8 cellular contexts compared by ENCODE assay signal in genomic region chr15:70098461-70099166, GRCh38.
DNase-seq lines count a peak whose midpoint lies in the region; ATAC-seq and TF ChIP-seq lines count a peak whose summit lies in the region.

No MANE protein-coding gene starts in this region.

- H3K4me3 ChIP-seq in WI38 (ENCODE audit: low read depth, low read length) (peak overlapping the region; percentile 59), duodenal mucosa (ENCODE audit: low read depth in 1 of 2, low read length in 2 of 2) (peak overlapping the region; percentile 57 to 67)

- no peak for TF ChIP-seq CTCF in WI38 (IDR thresholded peaks at IDR 0.05; ENCODE audit: low read depth, low read length)

- peak overlapping the region; percentile 96 for H3K4me3 Mint-ChIP-seq in memory B cell

- peaks cover 38 to 50% of the 10 kb centered on the region in 2 donors for H3K4me1 ChIP-seq in duodenal mucosa (ENCODE audit: control insufficient read depth in 1 of 2, insufficient read depth in 2 of 2, low read length in 2 of 2)

- ATAC-seq in HG03280 (IDR thresholded peaks at IDR 0.05; ENCODE audit: unreplicated experiment) (peak; percentile 2), memory B cell (ENCODE audit: low read depth) (no peak), GM18505 (IDR thresholded peaks at IDR 0.05; ENCODE audit: unreplicated experiment) (no peak)
- ATAC-seq in stimulated activated naive CD8-positive, alpha-beta T cell treated with anti-CD3 and anti-CD28 coated beads, Interleukin-15, Interleukin-2, amounts not matched to agents 100 U/mL and 50 U/mL, for 24 hours: no peak

- H3K9me3 Mint-ChIP-seq in memory B cell: no peaks in the 10 kb centered on the region

- peaks cover 12% of the 10 kb centered on the region for H3K36me3 Mint-ChIP-seq in memory B cell

- peaks cover 25% of the 10 kb centered on the region for H3K4me1 Mint-ChIP-seq in memory B cell

- no peaks in the 10 kb centered on the region for H3K27me3 Mint-ChIP-seq in memory B cell

- no peak for TF ChIP-seq POLR2A in GM18505 (IDR thresholded peaks at IDR 0.05; ENCODE audit: borderline replicate concordance, extremely low read depth, insufficient read depth, insufficient read length)

- peak overlapping the region; percentile 69 for H3K27ac ChIP-seq in duodenal mucosa (ENCODE audit: low read depth, low read length)

- no peaks in the 10 kb centered on the region for H3K9me3 ChIP-seq in duodenal mucosa (ENCODE audit: control insufficient read depth in 1 of 2, low read length in 2 of 2)

- H3K9ac ChIP-seq in duodenal mucosa (ENCODE audit: low read depth in 1 of 2, low read length in 2 of 2): peak overlapping the region; percentile 63 to 79

- H3K36me3 ChIP-seq in duodenal mucosa (ENCODE audit: control insufficient read depth in 1 of 2, insufficient read depth in 2 of 2, low read length in 2 of 2): peaks cover 0 to 1% of the 10 kb centered on the region in 2 donors

- DNase-seq in CD1c-positive myeloid dendritic cell (ENCODE audit: extremely low spot score) (peak; percentile 28), memory B cell (ENCODE audit: low spot score in 2 of 2) (peak; percentile 21 to 60), NCI-H2171 (lab: John Stamatoyannopoulos, UW) (no peak)
- peak; percentile 38 for DNase-seq in stimulated activated naive CD8-positive, alpha-beta T cell treated with anti-CD3 and anti-CD28 coated beads, Interleukin-15, Interleukin-2, amounts not matched to agents 100 U/mL and 50 U/mL, for 24 hours

- no peaks in the 10 kb centered on the region for H3K27me3 ChIP-seq in duodenal mucosa (ENCODE audit: control insufficient read depth in 1 of 2, insufficient read depth in 2 of 2, low read length in 2 of 2)

- peak overlapping the region; percentile 96 for H3K27ac Mint-ChIP-seq in memory B cell
